In genomic region chr15:45139770-45140169, GRCh38 we compare ENCODE assay signal across 21 cellular contexts. TPM values are rescaled to one million over a fixed set of nuclear protein-coding genes. Genes with fewer than 3 reads are reported as not detected.
DNase-seq lines count a peak whose midpoint lies in the region; ATAC-seq, FAIRE-seq and TF ChIP-seq lines count a peak whose summit lies in the region.
"Had no signal": no experiment of that assay in that cellular context is flagged by ENCODE, and none has a peak within 500 bp of the region (broad histone marks: within the 10 kb centered on the region; RNA-seq: fewer than 3 reads in every experiment).

No MANE protein-coding gene starts in this region.

- H3K27me3 ChIP-seq in left lung = peaks cover 7 to 25% of the 10 kb centered on the region in 2 donors
- H3K27me3 ChIP-seq in upper lobe of right lung = peaks cover 7% of the 10 kb centered on the region
- H3K27me3 ChIP-seq: BE2C had no signal

- ATAC-seq in left lung = peak; percentile 83
- peak; percentile 87 for ATAC-seq in upper lobe of right lung
- ATAC-seq in HG03045 (IDR thresholded peaks at IDR 0.05; ENCODE audit: unreplicated experiment) = no peak

- no peak for FAIRE-seq in kidney (lab: Jason Lieb, UNC)
- FAIRE-seq: D721Med, G401.6, GM12891, GM19239 had no signal

- H3K36me3 ChIP-seq in left lung (peaks cover 0 to 21% of the 10 kb centered on the region in 2 donors), upper lobe of right lung (peaks cover 6% of the 10 kb centered on the region), kidney (ENCODE audit: control insufficient read depth in 1 of 2, insufficient read depth in 2 of 2, low read length in 2 of 2) (no peaks in the 10 kb centered on the region)
- H3K36me3 ChIP-seq: BE2C, HAP-1 had no signal

- TF ChIP-seq CTCF in C4-2B (conservative IDR thresholded peaks at IDR 0.05) = no peak
- no peak for TF ChIP-seq CTCF in left lung (IDR thresholded peaks at IDR 0.05)
- no peak for TF ChIP-seq CTCF in upper lobe of right lung (IDR thresholded peaks at IDR 0.05)
- no peak for TF ChIP-seq CTCF in kidney (IDR thresholded peaks at IDR 0.05; ENCODE audit: borderline replicate concordance, extremely low read depth, insufficient read depth)

- no peak for DNase-seq in left lung
- peak; percentile 61 for DNase-seq in posterior vena cava (ENCODE audit: low spot score)
- DNase-seq in upper lobe of right lung = peak; percentile 80
- no peak for DNase-seq in stimulated activated CD4-positive, alpha-beta T cell treated with anti-CD3 and anti-CD28 coated beads, Interleukin-1b, Interleukin-23, amount 100 ng/mL, for 48 hours
- no peak for DNase-seq in kidney
- DNase-seq: BE2C; C1 segment of cervical spinal cord; Caco-2; CD4-positive, alpha-beta T cell; GM23248 had no signal

- H3K27ac ChIP-seq in C4-2B (peak overlapping the region; percentile 83), left lung (no peak overlapping the region), upper lobe of right lung (peak overlapping the region; percentile 30), kidney (ENCODE audit: low read depth in 2 of 2, low read length in 2 of 2) (no peak overlapping the region)
- H3K27ac ChIP-seq: GM23248, HL-60 had no signal

- H3K4me1 ChIP-seq in left lung (peaks cover 0 to 11% of the 10 kb centered on the region in 2 donors), upper lobe of right lung (peaks cover 6% of the 10 kb centered on the region), kidney (ENCODE audit: control insufficient read depth in 1 of 2, insufficient read depth in 1 of 2, low read depth in 1 of 2, low read length in 2 of 2) (peaks cover 0 to 3% of the 10 kb centered on the region in 2 donors)
- H3K4me1 ChIP-seq: BE2C, Caco-2 had no signal

- H3K9me3 ChIP-seq in left lung (no peaks in the 10 kb centered on the region), upper lobe of right lung (no peaks in the 10 kb centered on the region), kidney (ENCODE audit: control insufficient read depth in 1 of 2, low read length in 2 of 2) (no peaks in the 10 kb centered on the region)
- H3K9me3 ChIP-seq: BE2C, Caco-2, HAP-1 had no signal

- intact Hi-C loops in left lung (cut with DNase I) = no loop called here
- intact Hi-C loops in posterior vena cava (cut with DNase I) = loop anchor here in 1 of 2 donors (5.0 kb wide), 1 partner anchor 948 kb away; no protein-coding TSS in a partner anchor
- intact Hi-C loops in upper lobe of right lung (cut with DNase I) = no loop called here
- intact Hi-C loops in kidney (cut with DNase I) = no loop called here

- H3K9ac ChIP-seq in kidney (ENCODE audit: low read length in 2 of 2) = no peak overlapping the region
- H3K9ac ChIP-seq: GM23248 had no signal

- no peak overlapping the region for H3K4me3 ChIP-seq in left lung
- no peak overlapping the region for H3K4me3 ChIP-seq in upper lobe of right lung
- no peak overlapping the region for H3K4me3 ChIP-seq in kidney (ENCODE audit: low read length in 2 of 2)
- H3K4me3 ChIP-seq: GM23248, HAP-1 had no signal

RNA-seq across cellular contexts. Expression of gene DUOX1, which starts 10.0 kb away (rescaled TPM):
- total RNA-seq in left lung = 100 to 1,000 TPM; 198 to 265 TPM
- total RNA-seq in posterior vena cava = 1 to 10 TPM in 1 of 2 donors, under 1 TPM in 1; 0.62 to 4.4 TPM
- total RNA-seq in upper lobe of right lung = 327 TPM
- 1.6 TPM for total RNA-seq in kidney
- 0.26 TPM for polyA plus RNA-seq in kidney (ENCODE audit: insufficient read depth, low read depth, low replicate concordance)
- total RNA-seq: A172, H4, HT1080 had no signal

RNA-seq across cellular contexts. Expression of gene DUOXA1, which starts 10.1 kb away (rescaled TPM):
- total RNA-seq in left lung (100 to 1,000 TPM in 1 of 2 donors, 10 to 100 TPM in 1; 96.7 to 135 TPM), posterior vena cava (1 to 10 TPM in 1 of 2 donors, under 1 TPM in 1; 0.81 to 5.3 TPM), upper lobe of right lung (138 TPM), kidney (1.4 TPM)
- 0.52 TPM for polyA plus RNA-seq in kidney (ENCODE audit: insufficient read depth, low read depth, low replicate concordance)
- total RNA-seq: A172, Caco-2, H4 had no signal

RNA-seq across cellular contexts. Expression of gene DUOXA2, which starts 25.6 kb away (rescaled TPM):
- total RNA-seq in left lung (not detected), posterior vena cava (not detected), upper lobe of right lung (not detected), kidney (not detected)
- polyA plus RNA-seq in kidney (ENCODE audit: insufficient read depth, low read depth, low replicate concordance) = 0.37 TPM
- total RNA-seq: A172; CD4-positive, alpha-beta T cell; GM23248; H4; HT1080 had no signal
- polyA plus RNA-seq: GM23248 had no signal

RNA-seq across cellular contexts. Expression of gene DUOX2, which starts 25.8 kb away (rescaled TPM):
- total RNA-seq in left lung = 1 to 10 TPM; 2.0 to 2.7 TPM
- total RNA-seq in posterior vena cava = 1 to 10 TPM in 1 of 2 donors, under 1 TPM in 1; 0.57 to 2.7 TPM
- total RNA-seq in upper lobe of right lung = 3.8 TPM
- 0.28 TPM for total RNA-seq in kidney
- polyA plus RNA-seq in kidney (ENCODE audit: insufficient read depth, low read depth, low replicate concordance) = 0.26 TPM
- total RNA-seq: GM23248 had no signal

RNA-seq across cellular contexts. Expression of gene SHF, which starts 48.0 kb away (rescaled TPM):
- 1 to 10 TPM; 5.5 to 7.7 TPM for total RNA-seq in left lung
- total RNA-seq in posterior vena cava = 1 to 10 TPM; 8.0 to 8.5 TPM
- total RNA-seq in upper lobe of right lung = 7.1 TPM
- 5.2 TPM for total RNA-seq in kidney
- polyA plus RNA-seq in kidney (ENCODE audit: insufficient read depth, low read depth, low replicate concordance) = 7.7 TPM
- total RNA-seq: A172 had no signal

Comparison
In these comparisons a context has a peak if more than half of its experiments do, and no peak if none do; other contexts are left out.
1. H3K27ac ChIP-seq: peak in C4-2B (single experiment) and upper lobe of right lung (single experiment); none in left lung (0 of 2) and kidney (0 of 2).
2. DNase-seq: peak in posterior vena cava (single experiment) and upper lobe of right lung (single experiment); none in left lung (0 of 2), stimulated activated CD4-positive, alpha-beta T cell treated with anti-CD3 and anti-CD28 coated beads, Interleukin-1b, Interleukin-23, amount 100 ng/mL, for 48 hours (single experiment) and kidney (single experiment).
3. RNA of gene DUOX1, which starts 10.0 kb away (total RNA-seq): 327 TPM in upper lobe of right lung (single experiment) and 198 to 265 TPM in left lung; 0.62 to 4.4 TPM in posterior vena cava and 1.6 TPM in kidney (single experiment); every median in the first group is over 10 times any median in the second.
4. RNA of gene DUOXA1, which starts 10.1 kb away (total RNA-seq): 138 TPM in upper lobe of right lung (single experiment) and 96.7 to 135 TPM in left lung; 0.81 to 5.3 TPM in posterior vena cava and 1.4 TPM in kidney (single experiment); every median in the first group is over 10 times any median in the second.